21 cellular contexts compared by ENCODE assay signal in the genomic region with DNA sequence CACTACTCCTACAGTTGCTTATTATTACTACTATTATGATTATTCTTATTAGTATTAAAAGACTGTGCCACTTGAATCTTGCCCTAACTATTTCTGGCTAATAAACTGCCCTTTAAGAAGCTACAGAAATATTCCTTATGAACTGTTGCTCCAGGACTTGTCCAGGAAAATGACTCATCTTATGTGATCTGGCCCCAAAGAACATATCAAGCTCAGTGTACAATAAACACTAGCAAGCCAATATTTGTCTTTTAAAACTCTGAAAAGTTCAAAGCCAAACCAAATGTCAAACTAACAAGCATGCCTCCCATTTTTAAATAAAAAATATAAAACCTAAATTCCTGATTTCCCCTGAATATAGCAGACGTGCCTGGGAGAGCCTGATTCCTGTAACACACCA.
DNase-seq lines count a peak whose midpoint lies in the region; ATAC-seq, FAIRE-seq and TF ChIP-seq lines count a peak whose summit lies in the region.
"Had no signal": no experiment of that assay in that cellular context is flagged by ENCODE, and none has a peak within 500 bp of the region (broad histone marks: within the 10 kb centered on the region; RNA-seq: fewer than 3 reads in every experiment).

No MANE protein-coding gene starts in this region.

- ATAC-seq in GM18907 (IDR thresholded peaks at IDR 0.05; ENCODE audit: unreplicated experiment), result no peak
- ATAC-seq in GM19328 (IDR thresholded peaks at IDR 0.05; ENCODE audit: unreplicated experiment), result no peak
- ATAC-seq: GM12878, Right ventricle myocardium inferior had no signal

- dilution Hi-C loops in endothelial cell of umbilical vein (cut with MboI; ENCODE audit: extremely low pct_ligation_motif_present, low sequenced_read_pairs), result no loop called here

- no TSS peak for BruUV-seq in endothelial cell of umbilical vein (replicated peaks; lab: Mats Ljungman, UMichigan)

- no peak overlapping the region for H3K4me2 ChIP-seq in endothelial cell of umbilical vein (ENCODE audit: insufficient read depth, low read length)

- no peaks in the 10 kb centered on the region for H3K9me1 ChIP-seq in endothelial cell of umbilical vein (replicated peaks; ENCODE audit: control insufficient read depth, extremely low read depth, insufficient read depth, low read length)

- in situ Hi-C loops in astrocyte of the spinal cord (cut with HindIII; ENCODE audit: low sequenced_read_pairs), result no loop called here

- H3K27me3 ChIP-seq in endothelial cell of umbilical vein (ENCODE audit: control insufficient read depth in 2 of 2, insufficient read depth in 2 of 2, low read length in 2 of 2), result peaks cover 8 to 13% of the 10 kb centered on the region in 2 experiments
- H3K27me3 ChIP-seq: MG63 had no signal

- TF ChIP-seq CTCF in astrocyte of the spinal cord (IDR thresholded peaks at IDR 0.05; ENCODE audit: low read depth, low read length), result no peak
- TF ChIP-seq CTCF in endothelial cell of umbilical vein (IDR thresholded peaks at IDR 0.05; ENCODE audit: extremely low read depth in 1 of 2, insufficient read depth in 1 of 2, low read depth in 1 of 2, low read length in 2 of 2), result no peak

- POLR2A ChIA-PET in endothelial cell of umbilical vein (lab: Charles Lee), result interaction anchor here (0.6 kb wide), 1 partner anchor 1735 kb away, joined by 4 read pairs; no protein-coding TSS in a partner anchor

- DNase-seq in astrocyte of the spinal cord (ENCODE audit: low read depth, low spot score), result peak; percentile 28
- peak; percentile 44 for DNase-seq in endothelial cell of umbilical vein (ENCODE audit: low read depth, low spot score)
- DNase-seq in hepatic stellate cell (ENCODE audit: low spot score), result peak; percentile 28
- peak; percentile 7 for DNase-seq in stromal cell of bone marrow (ENCODE audit: low read depth)
- no peak for DNase-seq in occipital lobe (lab: John Stamatoyannopoulos, UW)
- DNase-seq: BE2C; CD4-positive, CD25-positive, alpha-beta regulatory T cell; DMS79 treated with DMSO at 0.1 percent for 48 hours; Kasumi-1; MG63; NCI-H1417 treated with DMSO at 0.1 percent for 48 hours; NCI-H187; NCI-H2107; NCI-H446 treated with DMSO at 0.1 percent for 48 hours; NCI-H526 treated with DMSO at 0.1 percent for 48 hours; OCI-M1 had no signal

- H3K27ac ChIP-seq in endothelial cell of umbilical vein (ENCODE audit: insufficient read depth, low read depth, low read length), result no peak overlapping the region

- no peaks in the 10 kb centered on the region for H3K79me2 ChIP-seq in endothelial cell of umbilical vein (ENCODE audit: control insufficient read depth, insufficient read depth, low read length)

- H3K36me3 ChIP-seq in endothelial cell of umbilical vein (ENCODE audit: control insufficient read depth in 2 of 2, extremely low read depth in 1 of 2, insufficient read depth in 2 of 2, low read length in 2 of 2), result no peaks in the 10 kb centered on the region
- H3K36me3 ChIP-seq: BE2C, MG63 had no signal

- no peak overlapping the region for H2AFZ ChIP-seq in endothelial cell of umbilical vein (ENCODE audit: low read depth, low read length)

- no peak for TF ChIP-seq POLR2A in endothelial cell of umbilical vein (IDR thresholded peaks at IDR 0.05; ENCODE audit: low read depth, low read length)

- peak; percentile 87 for FAIRE-seq in endothelial cell of umbilical vein (lab: Jason Lieb, UNC)
- FAIRE-seq: GM12878, H1 had no signal

- H3K4me1 ChIP-seq in endothelial cell of umbilical vein (ENCODE audit: control insufficient read depth, extremely low read depth, insufficient read depth, low read length), result peaks cover 3% of the 10 kb centered on the region
- H3K4me1 ChIP-seq: BE2C had no signal

- no peak overlapping the region for H3K4me3 ChIP-seq in astrocyte of the spinal cord (ENCODE audit: low read depth, low read length)
- H3K4me3 ChIP-seq in endothelial cell of umbilical vein (replicated peaks in 1 of 3; ENCODE audit: insufficient read depth in 1 of 3, low read depth in 1 of 3, low read length in 3 of 3), result no peak overlapping the region
- H3K4me3 ChIP-seq: GM12878, MG63 had no signal

- H3K9me3 ChIP-seq in endothelial cell of umbilical vein (replicated peaks; ENCODE audit: control insufficient read depth, insufficient read depth, low read length), result no peaks in the 10 kb centered on the region
- H3K9me3 ChIP-seq: BE2C had no signal

- intact Hi-C loops in endothelial cell of umbilical vein (cut with micrococcal nuclease), result no loop called here

- CTCF ChIA-PET in endothelial cell of umbilical vein (lab: Charles Lee), result interaction anchor here (0.7 to 5.7 kb wide), 4 partner anchors 11 to 307 kb away, joined by 4 to 48 read pairs (median 5); no protein-coding TSS in a partner anchor

- no peak overlapping the region for H3K9ac ChIP-seq in endothelial cell of umbilical vein (replicated peaks; ENCODE audit: extremely low read depth, insufficient read depth, low read length)

- H4K20me1 ChIP-seq in endothelial cell of umbilical vein (replicated peaks; ENCODE audit: control insufficient read depth, extremely low read depth, insufficient read depth, low read length), result no peaks in the 10 kb centered on the region

TF ChIP-seq in endothelial cell of umbilical vein, 7 proteins besides CTCF, POLR2A, EP300 and RAD21:
- TF ChIP-seq, protein P1, sequence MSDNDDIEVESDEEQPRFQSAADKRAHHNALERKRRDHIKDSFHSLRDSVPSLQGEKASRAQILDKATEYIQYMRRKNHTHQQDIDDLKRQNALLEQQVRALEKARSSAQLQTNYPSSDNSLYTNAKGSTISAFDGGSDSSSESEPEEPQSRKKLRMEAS (IDR thresholded peaks at IDR 0.05; ENCODE audit: insufficient read depth, insufficient read length), result no peak
- TF ChIP-seq FOS (IDR thresholded peaks at IDR 0.05; ENCODE audit: borderline replicate concordance, insufficient read depth, low read length), result peak; percentile 84
- TF ChIP-seq GATA2 (IDR thresholded peaks at IDR 0.05; ENCODE audit: insufficient read depth, insufficient read length, low read depth, low read length), result no peak
- TF ChIP-seq JUN (IDR thresholded peaks at IDR 0.05; ENCODE audit: borderline replicate concordance, insufficient read depth, insufficient read length, low read depth), result peak; percentile 43
- TF ChIP-seq EZH2 (IDR thresholded peaks at IDR 0.05; ENCODE audit: borderline replicate concordance, low read depth, low read length, severe bottlenecking), result no peak
- no peak for TF ChIP-seq POLR2AphosphoS5 (IDR thresholded peaks at IDR 0.05; ENCODE audit: insufficient read depth, low read depth, low read length)
- no peak for TF ChIP-seq MYC (IDR thresholded peaks at IDR 0.05; ENCODE audit: low read depth, low read length)
